Comparison of ENCODE assay signal across 19 cellular contexts in genomic region chr5:66675369-66675768, GRCh38.
"Had no signal": no experiment of that assay in that cellular context is flagged by ENCODE, and none has a peak within 500 bp of the region (broad histone marks: within the 10 kb centered on the region; RNA-seq: fewer than 3 reads in every experiment).

No MANE protein-coding gene starts in this region.

- H3K27ac ChIP-seq: HL-60, KMS-11 had no signal

- H3K4me3 Mint-ChIP-seq: IgD-negative memory B cell had no signal

- H3K9ac ChIP-seq: KMS-11 had no signal

- H3K9me3 Mint-ChIP-seq: IgD-negative memory B cell had no signal

- H3K4me3 ChIP-seq: K562 had no signal

- H3K27ac Mint-ChIP-seq: IgD-negative memory B cell had no signal

- DNase-seq: Kasumi-1, MV-4-11, NCI-H1048, NCI-H1105, NCI-H1417, NCI-H1436 treated with DMSO at 0.1 percent for 48 hours, NCI-H1694, NCI-H187 treated with DMSO at 0.1 percent for 48 hours, NCI-H2029 treated with DMSO at 0.1 percent for 48 hours, NCI-H2171 treated with DMSO at 0.1 percent for 48 hours, NCI-H524, NCI-H526 treated with DMSO at 0.1 percent for 48 hours, NCI-H774, Right ventricle myocardium superior, RPMI8226 had no signal

- H3K4me2 ChIP-seq: KMS-11 had no signal
